ENCODE assay signal across 18 cellular contexts in the genomic region with DNA sequence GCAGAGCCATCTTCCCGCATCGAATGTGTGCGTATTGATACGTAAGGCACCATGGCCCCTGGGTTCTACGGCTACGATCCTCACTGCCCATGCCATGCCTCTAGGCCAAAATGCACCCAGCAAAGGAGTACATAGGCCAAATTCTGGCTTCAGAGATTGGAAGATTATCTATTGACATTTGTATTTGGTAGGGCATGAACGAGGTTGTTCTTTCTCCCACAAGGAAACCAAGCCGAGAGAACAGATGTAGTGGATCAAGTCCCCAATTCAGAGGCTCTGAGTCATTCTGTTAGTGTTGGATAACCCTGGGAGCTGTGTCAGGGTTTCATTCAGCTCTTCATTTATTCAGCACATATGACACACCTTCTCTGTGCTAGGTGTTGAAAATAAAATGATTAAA. TPM values are rescaled to one million over a fixed set of nuclear protein-coding genes. Genes with fewer than 3 reads are reported as not detected.
A peak's percentile ranks its signal among the peaks of the same experiment; 100 is the strongest.
DNase-seq lines count a peak whose midpoint lies in the region; ATAC-seq, FAIRE-seq and TF ChIP-seq lines count a peak whose summit lies in the region.
"Had no signal": no experiment of that assay in that cellular context is flagged by ENCODE, and none has a peak within 500 bp of the region (broad histone marks: within the 10 kb centered on the region; RNA-seq: fewer than 3 reads in every experiment).

No MANE protein-coding gene starts in this region.

- H3K9me3 ChIP-seq in breast epithelium (no peaks in the 10 kb centered on the region), K562 (replicated peaks; ENCODE audit: control insufficient read depth, insufficient read depth, low read depth, low read length) (no peaks in the 10 kb centered on the region)
- H3K9me3 ChIP-seq: heart right ventricle had no signal

- no peak overlapping the region for H3K27ac Mint-ChIP-seq in MCF 10A (ENCODE audit: low read depth, unreplicated experiment)
- no peak overlapping the region for H3K27ac Mint-ChIP-seq in endothelial cell (ENCODE audit: unreplicated experiment)
- H3K27ac Mint-ChIP-seq: activated naive CD4-positive, alpha-beta T cell treated with anti-CD3 and anti-CD28 coated beads, Interleukin-2, amount 50 U/mL, for 24 hours had no signal

- TF ChIP-seq CTCF in MCF 10A (IDR thresholded peaks at IDR 0.05; ENCODE audit: unreplicated experiment) (no peak), breast epithelium (IDR thresholded peaks at IDR 0.05) (no peak), K562 (IDR thresholded peaks at IDR 0.05 in 2 of 3, conservative IDR thresholded peaks at IDR 0.05 in 1 of 3; ENCODE audit: insufficient read depth in 2 of 3, low read depth in 1 of 3, low read length in 3 of 3) (no peak), endothelial cell (IDR thresholded peaks at IDR 0.05; ENCODE audit: unreplicated experiment) (no peak)

- in situ Hi-C loops in K562 (cut with MboI): no loop called here

- no peaks in the 10 kb centered on the region for H3K9me1 ChIP-seq in K562 (ENCODE audit: control insufficient read depth, insufficient read depth, low read length)

- peaks cover 9% of the 10 kb centered on the region for H3K4me1 Mint-ChIP-seq in MCF 10A (ENCODE audit: insufficient read depth, unreplicated experiment)
- H3K4me1 Mint-ChIP-seq in endothelial cell (ENCODE audit: unreplicated experiment): peaks cover 39% of the 10 kb centered on the region

- no peak overlapping the region for H3K4me3 Mint-ChIP-seq in MCF 10A (ENCODE audit: unreplicated experiment)
- no peak overlapping the region for H3K4me3 Mint-ChIP-seq in endothelial cell (ENCODE audit: unreplicated experiment)
- H3K4me3 Mint-ChIP-seq: activated naive CD4-positive, alpha-beta T cell treated with anti-CD3 and anti-CD28 coated beads, Interleukin-2, amount 50 U/mL, for 24 hours had no signal

- TF ChIP-seq POLR2A in breast epithelium (IDR thresholded peaks at IDR 0.05): no peak
- no peak for TF ChIP-seq POLR2A in K562 (conservative IDR thresholded peaks at IDR 0.05)

- H4K20me1 ChIP-seq in K562 (replicated peaks; ENCODE audit: control insufficient read depth, insufficient read depth, low read length): no peaks in the 10 kb centered on the region

- no peaks in the 10 kb centered on the region for H3K36me3 Mint-ChIP-seq in MCF 10A (ENCODE audit: insufficient read depth, unreplicated experiment)
- no peaks in the 10 kb centered on the region for H3K36me3 Mint-ChIP-seq in endothelial cell (ENCODE audit: low read depth, unreplicated experiment)
- H3K36me3 Mint-ChIP-seq: activated naive CD4-positive, alpha-beta T cell treated with anti-CD3 and anti-CD28 coated beads, Interleukin-2, amount 50 U/mL, for 24 hours had no signal

- H3K27ac ChIP-seq in breast epithelium (no peak overlapping the region), K562 (ENCODE audit: extremely low read depth, low read depth, low read length) (no peak overlapping the region)
- H3K27ac ChIP-seq: heart right ventricle had no signal

- ATAC-seq in K562 (no peak), HG03565 (IDR thresholded peaks at IDR 0.05; ENCODE audit: unreplicated experiment) (no peak)
- ATAC-seq: heart right ventricle had no signal

- H3K4me1 ChIP-seq in breast epithelium (peaks cover 3 to 6% of the 10 kb centered on the region in 2 donors), K562 (replicated peaks in 1 of 2; ENCODE audit: control insufficient read depth in 2 of 2, insufficient read depth in 2 of 2, low read length in 2 of 2) (peaks cover 36 to 41% of the 10 kb centered on the region in 2 experiments)

- CTCF ChIA-PET in MCF 10A (lab: Yijun Ruan, JAX): interaction anchor here (1.3 to 3.4 kb wide), 2 partner anchors 98 to 159 kb away, joined by 3 to 14 read pairs; a partner anchor contains a TSS
- CTCF ChIA-PET in K562 (lab: Yijun Ruan, JAX; ENCODE audit: low intra/inter-chr PET ratio): interaction anchor here (0.5 kb wide), 1 partner anchor 158 kb away, joined by 3 read pairs; no protein-coding TSS in a partner anchor

- no peak for TF ChIP-seq RAD21 in K562 (CRISPR knock-in tag; conservative IDR thresholded peaks at IDR 0.05 in 1 of 2, IDR thresholded peaks at IDR 0.05 in 1 of 2)

- no peak for FAIRE-seq in K562 (lab: Jason Lieb, UNC)

- no peaks in the 10 kb centered on the region for H3K27me3 Mint-ChIP-seq in MCF 10A (ENCODE audit: insufficient read depth, unreplicated experiment)
- peaks cover 2% of the 10 kb centered on the region for H3K27me3 Mint-ChIP-seq in endothelial cell (ENCODE audit: unreplicated experiment)

- 82% methylated on average over 8 of the region's 8 CpGs for WGBS in K562 (ENCODE audit: insufficient coverage, low coverage, missing lambda C conversion rate)

- H3K36me3 ChIP-seq in breast epithelium: no peaks in the 10 kb centered on the region
- H3K36me3 ChIP-seq in K562 (ENCODE audit: control insufficient read depth, insufficient read depth, low read length): no peaks in the 10 kb centered on the region
- H3K36me3 ChIP-seq: heart right ventricle had no signal

- H3K9me3 Mint-ChIP-seq in MCF 10A (ENCODE audit: unreplicated experiment) (no peaks in the 10 kb centered on the region), endothelial cell (ENCODE audit: unreplicated experiment) (no peaks in the 10 kb centered on the region)
- H3K9me3 Mint-ChIP-seq: activated naive CD4-positive, alpha-beta T cell treated with anti-CD3 and anti-CD28 coated beads, Interleukin-2, amount 50 U/mL, for 24 hours had no signal

- no peak for TF ChIP-seq EP300 in K562 (IDR thresholded peaks at IDR 0.05; ENCODE audit: low read length)

- H3K4me3 ChIP-seq in breast epithelium (no peak overlapping the region), K562 (no peak overlapping the region)
- H3K4me3 ChIP-seq: heart right ventricle had no signal

- POLR2A ChIA-PET in MCF 10A (lab: Yijun Ruan, JAX): interaction anchor here (0.9 kb wide), 1 partner anchor 50 kb away, joined by 4 read pairs; no protein-coding TSS in a partner anchor
- POLR2A ChIA-PET in K562 (lab: Yijun Ruan, JAX): interaction anchor here (0.6 to 0.8 kb wide), 2 partner anchors 9 to 10 kb away, joined by 3 read pairs; no protein-coding TSS in a partner anchor

- DNase-seq in MCF 10A (ENCODE audit: unreplicated experiment) (peak; percentile 51), breast epithelium (ENCODE audit: low spot score in 2 of 2) (no peak), K562 (ENCODE audit: extremely low read depth in 1 of 4, low spot score in 3 of 4) (no peak), islet precursor cell (peak; percentile 43), foreskin melanocyte (no peak), endothelial cell (ENCODE audit: low spot score) (no peak)
- no peak for DNase-seq in stimulated activated CD4-positive, alpha-beta T cell treated with anti-CD3 and anti-CD28 coated beads, Interleukin-1b, Interleukin-23, amount 100 ng/mL, for 48 hours
- DNase-seq: activated CD4-positive, alpha-beta T cell treated with anti-CD3 and anti-CD28 coated beads for 4 hours; activated T-cell treated with anti-CD3 and anti-CD28 coated beads for 4 hours; central memory CD4-positive, alpha-beta T cell; heart right ventricle; NCI-H526 treated with DMSO at 0.1 percent for 48 hours; Right ventricle myocardium superior had no signal

- no peaks in the 10 kb centered on the region for H3K79me2 ChIP-seq in K562 (ENCODE audit: control insufficient read depth, insufficient read depth, low read length)

- no TSS peak for BruUV-seq in MCF 10A (replicated peaks; lab: Mats Ljungman, UMichigan)
- no TSS peak for BruUV-seq in K562 (replicated peaks; lab: Mats Ljungman, UMichigan)

- peak overlapping the region; percentile 25 for H2AFZ ChIP-seq in K562 (ENCODE audit: low read depth, low read length)

- H3K27me3 ChIP-seq in breast epithelium (peaks cover 0 to 22% of the 10 kb centered on the region in 2 donors), K562 (ENCODE audit: control insufficient read depth in 2 of 2, insufficient read depth in 2 of 2, low read length in 2 of 2) (no peaks in the 10 kb centered on the region)

- intact Hi-C loops in MCF 10A (cut with micrococcal nuclease) (no loop called here), breast epithelium (cut with DNase I; ENCODE audit: low total_unique reads) (loop anchor here (5.0 kb wide), 1 partner anchor 98 kb away; a partner anchor contains a TSS), K562 (cut with micrococcal nuclease) (loop anchor here (5.0 kb wide), 1 partner anchor 48 kb away; no protein-coding TSS in a partner anchor)

- H3K4me2 ChIP-seq in K562 (ENCODE audit: insufficient read depth, low read length): no peak overlapping the region

- H3K9ac ChIP-seq in K562 (ENCODE audit: insufficient read depth in 1 of 2, low read depth in 2 of 2, low read length in 2 of 2): peak overlapping the region in 1 of 2 experiments; percentile 11; a peak in 1 of 4 replicates

RNA-seq across cellular contexts. Expression of a gene that starts 36.5 kb away (rescaled TPM):
- not detected in 2 replicates for total RNA-seq in MCF 10A (2022)
- total RNA-seq in breast epithelium: not detected
- total RNA-seq in K562 (2011; cell fraction: chromatin; rRNA removed; ENCODE audit: low replicate concordance): not detected in 2 replicates
- total RNA-seq in K562 (2011; cell fraction: nucleolus; rRNA removed): not detected in 2 replicates
- total RNA-seq in K562 (2011; cell fraction: nucleoplasm; rRNA removed): not detected in 2 replicates
- not detected in 2 replicates for total RNA-seq in K562 (2014; rRNA removed)
- total RNA-seq in K562 (2014; rRNA removed; fragmentation: Illumina TruSeq; extraction: Trizol): not detected in 2 replicates
- total RNA-seq in K562 (2015; rRNA removed; fragmentation: Illumina TruSeq; extraction: Trizol): not detected in 2 replicates
- not detected in 2 replicates for total RNA-seq in K562 (2021)
- polyA plus RNA-seq in K562 (2011; rRNA removed): 0.04 TPM in 1 of 2 replicates, not detected in the other
- not detected in 2 replicates for polyA plus RNA-seq in K562 (2011; cell fraction: cytosol; rRNA removed)
- polyA plus RNA-seq in K562 (2011; cell fraction: nucleus; rRNA removed): not detected in 2 replicates
- polyA plus RNA-seq in K562 (2012): not detected in 2 replicates
- polyA plus RNA-seq in K562 (2014; fragmentation: Illumina TruSeq; extraction: Trizol): not detected in 2 replicates
- polyA plus RNA-seq in K562 (2014; fragmentation: Nextera tagmentation; extraction: Ambion mirVana): not detected
- not detected in 2 replicates for polyA plus RNA-seq in K562 (2014; rRNA removed)
- polyA minus RNA-seq in K562 (2011; rRNA and poly(A)+ RNA removed): not detected in 2 replicates
- not detected in 2 replicates for polyA minus RNA-seq in K562 (2011; cell fraction: cytosol; rRNA and poly(A)+ RNA removed)
- polyA minus RNA-seq in K562 (2011; cell fraction: nucleus; rRNA and poly(A)+ RNA removed): not detected in 2 replicates
- not detected for total RNA-seq in endothelial cell (ENCODE audit: unreplicated experiment)
- total RNA-seq: A673, heart right ventricle, mucosa of gallbladder, Right ventricle myocardium superior, subcutaneous adipose tissue had no signal
- polyA plus RNA-seq: heart right ventricle had no signal

RNA-seq across cellular contexts. Expression of a gene that starts 50.6 kb away (rescaled TPM):
- 3.0 and 4.8 TPM in 2 replicates for total RNA-seq in MCF 10A (2022)
- total RNA-seq in breast epithelium: 10 to 100 TPM; 13.6 to 36.4 (median 19.6) TPM
- total RNA-seq in K562 (2011; cell fraction: chromatin; rRNA removed; ENCODE audit: low replicate concordance): 18.7 and 27.7 TPM in 2 replicates
- 34.9 and 41.4 TPM in 2 replicates for total RNA-seq in K562 (2011; cell fraction: nucleolus; rRNA removed)
- 30.6 and 32.7 TPM in 2 replicates for total RNA-seq in K562 (2011; cell fraction: nucleoplasm; rRNA removed)
- total RNA-seq in K562 (2014; rRNA removed): 35.0 and 42.1 TPM in 2 replicates
- 13.0 and 16.9 TPM in 2 replicates for total RNA-seq in K562 (2014; rRNA removed; fragmentation: Illumina TruSeq; extraction: Trizol)
- total RNA-seq in K562 (2015; rRNA removed; fragmentation: Illumina TruSeq; extraction: Trizol): 21.2 and 22.2 TPM in 2 replicates
- 74.2 and 75.5 TPM in 2 replicates for total RNA-seq in K562 (2021)
- polyA plus RNA-seq in K562 (2011; rRNA removed): 15.9 and 16.4 TPM in 2 replicates
- 24.2 and 53.7 TPM in 2 replicates for polyA plus RNA-seq in K562 (2011; cell fraction: cytosol; rRNA removed)
- polyA plus RNA-seq in K562 (2011; cell fraction: nucleus; rRNA removed): 43.7 and 75.1 TPM in 2 replicates
- polyA plus RNA-seq in K562 (2012): 50.1 and 61.9 TPM in 2 replicates
- 32.5 and 32.6 TPM in 2 replicates for polyA plus RNA-seq in K562 (2014; fragmentation: Illumina TruSeq; extraction: Trizol)
- polyA plus RNA-seq in K562 (2014; fragmentation: Nextera tagmentation; extraction: Ambion mirVana): 1 to 10 TPM; 2.1 to 3.1 TPM
- polyA plus RNA-seq in K562 (2014; rRNA removed): 66.4 and 97.7 TPM in 2 replicates
- 5.8 and 6.4 TPM in 2 replicates for polyA minus RNA-seq in K562 (2011; rRNA and poly(A)+ RNA removed)
- polyA minus RNA-seq in K562 (2011; cell fraction: cytosol; rRNA and poly(A)+ RNA removed): 7.7 and 8.4 TPM in 2 replicates
- 21.1 and 32.0 TPM in 2 replicates for polyA minus RNA-seq in K562 (2011; cell fraction: nucleus; rRNA and poly(A)+ RNA removed)
- total RNA-seq in endothelial cell (ENCODE audit: unreplicated experiment): 5.6 TPM

Comparison
In these comparisons a context has a peak if more than half of its experiments do, and no peak if none do; other contexts are left out.
1. DNase-seq: peak in MCF 10A (single experiment) and islet precursor cell (single experiment); none in breast epithelium (0 of 2), K562 (0 of 4), stimulated activated CD4-positive, alpha-beta T cell treated with anti-CD3 and anti-CD28 coated beads, Interleukin-1b, Interleukin-23, amount 100 ng/mL, for 48 hours (single experiment), foreskin melanocyte (single experiment) and endothelial cell (single experiment).